ENCODE assay signal across 7 cellular contexts in genomic region chr17:73806768-73807167, GRCh38.
"Had no signal": no experiment of that assay in that cellular context is flagged by ENCODE, and none has a peak within 500 bp of the region (broad histone marks: within the 10 kb centered on the region; RNA-seq: fewer than 3 reads in every experiment).

No MANE protein-coding gene starts in this region.

- FAIRE-seq: HTR-8/SVneo, K562 had no signal

- ATAC-seq: K562 had no signal

- H3K9ac ChIP-seq: KMS-11 had no signal

- H3K4me2 ChIP-seq: KMS-11 had no signal

- H3K4me3 ChIP-seq: K562 had no signal

- DNase-seq: IMR-90, KBM-7, KG1 had no signal

- H3K27ac ChIP-seq: HL-60, KMS-11 had no signal
